ENCODE assay signal across 8 cellular contexts in genomic region chr2:157302492-157303099, GRCh38. TPM values are rescaled to one million over a fixed set of nuclear protein-coding genes. Genes with fewer than 3 reads are reported as not detected.
DNase-seq lines count a peak whose midpoint lies in the region; ATAC-seq and TF ChIP-seq lines count a peak whose summit lies in the region.

No MANE protein-coding gene starts in this region.

- H3K36me3 Mint-ChIP-seq in GM23338 (ENCODE audit: low read depth), result no peaks in the 10 kb centered on the region

- no peak for TF ChIP-seq POLR2A in suprapubic skin (IDR thresholded peaks at IDR 0.05)

- peak; percentile 75 for DNase-seq in ELR (ENCODE audit: low read depth)
- DNase-seq in GM23338 (ENCODE audit: low spot score), result peak; percentile 80
- DNase-seq in SIG-M5 (lab: John Stamatoyannopoulos, UW), result peak; percentile 2
- peak; percentile 71 for DNase-seq in cerebellum (ENCODE audit: low spot score)
- peak; percentile 81 for DNase-seq in left kidney (ENCODE audit: low read depth, low spot score)
- DNase-seq in suprapubic skin (ENCODE audit: low spot score in 2 of 2), result no peak

- H3K27me3 ChIP-seq in GM23338 (ENCODE audit: insufficient read depth) (no peaks in the 10 kb centered on the region), KMS-11 (ENCODE audit: insufficient read depth, low read depth) (no peaks in the 10 kb centered on the region), suprapubic skin (no peaks in the 10 kb centered on the region)

- H2AFZ ChIP-seq in GM23338 (no peak overlapping the region), KMS-11 (ENCODE audit: low read depth) (no peak overlapping the region)

- no peaks in the 10 kb centered on the region for H4K20me1 ChIP-seq in GM23338 (replicated peaks; ENCODE audit: insufficient read depth)
- H4K20me1 ChIP-seq in KMS-11 (ENCODE audit: insufficient read depth), result no peaks in the 10 kb centered on the region

- no peak for TF ChIP-seq EP300 in suprapubic skin (IDR thresholded peaks at IDR 0.05)

- H3K27me3 Mint-ChIP-seq in GM23338 (ENCODE audit: insufficient read depth, low read depth, poor library complexity), result peaks cover 1% of the 10 kb centered on the region

- H3F3A ChIP-seq in GM23338 (replicated peaks; ENCODE audit: low read depth), result no peaks in the 10 kb centered on the region

- H3K4me1 ChIP-seq in GM23338 (ENCODE audit: insufficient read depth) (no peaks in the 10 kb centered on the region), KMS-11 (ENCODE audit: low read depth, poor library complexity, severe bottlenecking) (no peaks in the 10 kb centered on the region), suprapubic skin (no peaks in the 10 kb centered on the region)

- H3K36me3 ChIP-seq in GM23338 (ENCODE audit: insufficient read depth) (no peaks in the 10 kb centered on the region), KMS-11 (ENCODE audit: insufficient read depth) (no peaks in the 10 kb centered on the region), suprapubic skin (no peaks in the 10 kb centered on the region)

- peak; percentile 72 for ATAC-seq in GM23338

- H3K4me2 ChIP-seq in GM23338, result no peak overlapping the region
- H3K4me2 ChIP-seq in KMS-11, result no peak overlapping the region

- peak; percentile 70 for TF ChIP-seq CTCF in 22Rv1 (IDR thresholded peaks at IDR 0.05)
- peak; percentile 80 to 91 for TF ChIP-seq CTCF in GM23338 (conservative IDR thresholded peaks at IDR 0.05; ENCODE audit: low read depth in 2 of 2)
- TF ChIP-seq CTCF in KMS-11 (conservative IDR thresholded peaks at IDR 0.05; ENCODE audit: low read depth, low read length), result peak; percentile 95
- peak; percentile 49 to 50 for TF ChIP-seq CTCF in suprapubic skin (IDR thresholded peaks at IDR 0.05)

- H3K4me1 Mint-ChIP-seq in GM23338, result peaks cover 11% of the 10 kb centered on the region; the same call in 2 of the 3 replicates

- no peaks in the 10 kb centered on the region for H3K79me2 ChIP-seq in GM23338 (replicated peaks; ENCODE audit: insufficient read depth)
- H3K79me2 ChIP-seq in KMS-11 (ENCODE audit: insufficient read depth, low read depth), result no peaks in the 10 kb centered on the region

- H3K9me3 ChIP-seq in suprapubic skin, result no peaks in the 10 kb centered on the region

- H3K9ac ChIP-seq in KMS-11, result no peak overlapping the region

- H3K27ac ChIP-seq in 22Rv1, result no peak overlapping the region
- no peak overlapping the region for H3K27ac ChIP-seq in GM23338 (ENCODE audit: low read depth)
- no peak overlapping the region for H3K27ac ChIP-seq in KMS-11
- H3K27ac ChIP-seq in suprapubic skin, result no peak overlapping the region

- no peak overlapping the region for H3K4me3 ChIP-seq in GM23338
- H3K4me3 ChIP-seq in KMS-11 (IDR thresholded peaks at IDR 0.05; ENCODE audit: insufficient read depth, low read depth, low read length), result no peak overlapping the region
- no peak overlapping the region for H3K4me3 ChIP-seq in suprapubic skin

- H3K9me3 Mint-ChIP-seq in GM23338, result no peaks in the 10 kb centered on the region

- no peak overlapping the region for H3K27ac Mint-ChIP-seq in GM23338

- WGBS in suprapubic skin, result 40% methylated on average over 9 of the region's 9 CpGs

- no peaks in the 10 kb centered on the region for H3K9me2 ChIP-seq in GM23338 (ENCODE audit: insufficient read depth)

- H3K4me3 Mint-ChIP-seq in GM23338, result no peak overlapping the region

TF ChIP-seq in GM23338, 12 proteins besides CTCF, POLR2A, EP300 and RAD21:
- TF ChIP-seq REST (IDR thresholded peaks at IDR 0.05; ENCODE audit: unreplicated experiment) (no peak), ETS1 (IDR thresholded peaks at IDR 0.05) (no peak), ZNF331 (CRISPR knock-in tag; IDR thresholded peaks at IDR 0.05; ENCODE audit: low read depth) (no peak), CREB1 (CRISPR knock-in tag; IDR thresholded peaks at IDR 0.05; ENCODE audit: low read depth) (no peak), EZH2phosphoT487 (IDR thresholded peaks at IDR 0.05; ENCODE audit: unreplicated experiment) (no peak)

RNA-seq across cellular contexts. Expression of gene ERMN, which starts 23.0 kb away (rescaled TPM):
- total RNA-seq in GM23338 (2014; rRNA removed; shearing (Covaris generic)), result 0.35 TPM in 1 of 2 replicates, not detected in the other
- polyA plus RNA-seq in GM23338 (2016; fragmentation: Nextera tagmentation; extraction: Ambion mirVana), result 0.17 and 0.44 TPM in 2 replicates
- total RNA-seq in cerebellum, result 0.27 TPM
- under 1 TPM in 1 of 4 donors, not detected in 3; 0.72 TPM for total RNA-seq in suprapubic skin

RNA-seq across cellular contexts. Expression of gene GALNT5, which starts 45.1 kb away (rescaled TPM):
- total RNA-seq in GM23338 (2014; rRNA removed; shearing (Covaris generic)), result 0.04 and 0.14 TPM in 2 replicates
- 0.05 and 0.12 TPM in 2 replicates for polyA plus RNA-seq in GM23338 (2016; fragmentation: Nextera tagmentation; extraction: Ambion mirVana)
- total RNA-seq in cerebellum (0.45 TPM), suprapubic skin (under 1 TPM; 0.26 to 0.98 (median 0.37) TPM)

Comparison
In these comparisons a context has a peak if more than half of its experiments do, and no peak if none do; other contexts are left out.
1. DNase-seq: peak in ELR (single experiment), GM23338 (single experiment), SIG-M5 (single experiment), cerebellum (single experiment) and left kidney (single experiment); none in suprapubic skin (0 of 2).
2. Peak in every context shown above with its lines, with median percentiles within 50 percentile points of each other: CTCF ChIP-seq.